15 cellular contexts compared by ENCODE assay signal in genomic region chr1:6099297-6099696, GRCh38. TPM values are rescaled to one million over a fixed set of nuclear protein-coding genes. Genes with fewer than 3 reads are reported as not detected.
DNase-seq lines count a peak whose midpoint lies in the region; ATAC-seq and TF ChIP-seq lines count a peak whose summit lies in the region.
"Had no signal": no experiment of that assay in that cellular context is flagged by ENCODE, and none has a peak within 500 bp of the region (broad histone marks: within the 10 kb centered on the region; RNA-seq: fewer than 3 reads in every experiment).

No MANE protein-coding gene starts in this region.

- intact Hi-C loops in Right ventricle myocardium superior (cut with DNase I) (no loop called here), left ventricle myocardium superior (cut with micrococcal nuclease) (no loop called here), psoas muscle (cut with DNase I) (no loop called here), aorta (cut with DNase I) (no loop called here)

- H3K36me3 ChIP-seq in psoas muscle (ENCODE audit: insufficient read depth in 1 of 2, low read depth in 1 of 2), result no peaks in the 10 kb centered on the region
- no peaks in the 10 kb centered on the region for H3K36me3 ChIP-seq in aorta (ENCODE audit: control insufficient read depth in 1 of 2, insufficient read depth in 2 of 2, low read length in 1 of 2)

- H3K4me1 ChIP-seq in psoas muscle, result no peaks in the 10 kb centered on the region
- H3K4me1 ChIP-seq in aorta (ENCODE audit: control insufficient read depth in 1 of 2, insufficient read depth in 2 of 2, low read length in 2 of 2), result no peaks in the 10 kb centered on the region
- H3K4me1 ChIP-seq: A549 had no signal

- H3K9me3 Mint-ChIP-seq in chondrocyte (ENCODE audit: low read depth), result no peaks in the 10 kb centered on the region
- H3K9me3 Mint-ChIP-seq: CD4-positive, alpha-beta memory T cell had no signal

- no peak overlapping the region for H3K4me3 Mint-ChIP-seq in chondrocyte (ENCODE audit: unreplicated experiment)
- H3K4me3 Mint-ChIP-seq: CD4-positive, alpha-beta memory T cell had no signal

- peaks cover 3% of the 10 kb centered on the region for H3K27me3 Mint-ChIP-seq in chondrocyte (ENCODE audit: low read depth)
- H3K27me3 Mint-ChIP-seq: CD4-positive, alpha-beta memory T cell had no signal

- no peak overlapping the region for H3K27ac ChIP-seq in psoas muscle
- H3K27ac ChIP-seq in aorta (ENCODE audit: low read depth in 1 of 2, low read length in 2 of 2), result no peak overlapping the region
- H3K27ac ChIP-seq: A549 had no signal

- H3K4me1 Mint-ChIP-seq in chondrocyte (ENCODE audit: low read depth), result no peaks in the 10 kb centered on the region

- DNase-seq in Right ventricle myocardium superior, result peak; percentile 30
- no peak for DNase-seq in left ventricle myocardium superior
- peak; percentile 74 for DNase-seq in chondrocyte (ENCODE audit: low spot score)
- peak; percentile 16 to 36 for DNase-seq in psoas muscle
- peak; percentile 36 to 69 for DNase-seq in aorta
- DNase-seq in activated CD4-positive, alpha-beta T cell treated with anti-CD3 and anti-CD28 coated beads for 48 hours, result no peak
- DNase-seq: CD4-positive, alpha-beta memory T cell; EL; GOT3; NCI-H1105; NCI-H1694; NCI-H524; NCI-H82 had no signal

- ATAC-seq in Right ventricle myocardium superior (ENCODE audit: poor library complexity), result no peak
- no peak for ATAC-seq in left ventricle myocardium superior
- no peak for ATAC-seq in psoas muscle
- ATAC-seq in aorta (ENCODE audit: low FRiP score), result no peak
- ATAC-seq in GM19395 (IDR thresholded peaks at IDR 0.05; ENCODE audit: unreplicated experiment), result no peak

- WGBS in psoas muscle, 3 donors, result 84 to 88% (median 86%) methylated on average over 14 to 15 of the region's 15 CpGs
- WGBS in aorta, 2 donors, result 88 to 90% methylated on average over 15 of the region's 15 CpGs

- H3K36me3 Mint-ChIP-seq in chondrocyte (ENCODE audit: low read depth), result peaks cover 2% of the 10 kb centered on the region

- H3K9me3 ChIP-seq in psoas muscle (no peaks in the 10 kb centered on the region), aorta (ENCODE audit: control insufficient read depth, low read length) (no peaks in the 10 kb centered on the region)
- H3K9me3 ChIP-seq: A549 had no signal

- TF ChIP-seq CTCF in chondrocyte (IDR thresholded peaks at IDR 0.05) (no peak), psoas muscle (IDR thresholded peaks at IDR 0.05) (no peak)

- H3K4me3 ChIP-seq in psoas muscle (no peak overlapping the region), aorta (ENCODE audit: low read length in 2 of 2) (no peak overlapping the region)
- H3K4me3 ChIP-seq: A549 had no signal

- peaks cover 0 to 24% (median 9%) of the 10 kb centered on the region in 3 donors for H3K27me3 ChIP-seq in psoas muscle (ENCODE audit: insufficient read depth in 3 of 3, low read length in 2 of 3)
- no peaks in the 10 kb centered on the region for H3K27me3 ChIP-seq in aorta (ENCODE audit: control insufficient read depth in 1 of 2, insufficient read depth in 2 of 2, low read length in 1 of 2)

- no peak overlapping the region for H3K27ac Mint-ChIP-seq in chondrocyte (ENCODE audit: unreplicated experiment)

RNA-seq across cellular contexts. Expression of gene KCNAB2, which starts 53.6 kb away (rescaled TPM):
- 21.2 TPM for total RNA-seq in Right ventricle myocardium superior
- total RNA-seq in left ventricle myocardium superior, result 18.5 TPM
- 4.2 to 7.3 TPM (median 5.2 TPM) in 3 replicates for total RNA-seq in chondrocyte
- 1 to 10 TPM; 2.1 to 8.8 (median 3.6) TPM for total RNA-seq in psoas muscle
- polyA plus RNA-seq in psoas muscle, result 1 to 10 TPM in 2 of 3 donors, under 1 TPM in 1; 0.86 to 1.7 (median 1.6) TPM
- total RNA-seq in aorta, result 10 to 100 TPM; 17.1 to 36.2 TPM
- polyA plus RNA-seq in aorta, result 1 to 10 TPM; 5.5 to 6.6 TPM

Comparison
In these comparisons a context has a peak if more than half of its experiments do, and no peak if none do; other contexts are left out.
1. DNase-seq: peak in Right ventricle myocardium superior (single experiment), chondrocyte (single experiment), psoas muscle (2 of 2) and aorta (2 of 2); none in left ventricle myocardium superior (single experiment) and activated CD4-positive, alpha-beta T cell treated with anti-CD3 and anti-CD28 coated beads for 48 hours (single experiment).